ENCODE assay signal across 23 cellular contexts in the genomic region with DNA sequence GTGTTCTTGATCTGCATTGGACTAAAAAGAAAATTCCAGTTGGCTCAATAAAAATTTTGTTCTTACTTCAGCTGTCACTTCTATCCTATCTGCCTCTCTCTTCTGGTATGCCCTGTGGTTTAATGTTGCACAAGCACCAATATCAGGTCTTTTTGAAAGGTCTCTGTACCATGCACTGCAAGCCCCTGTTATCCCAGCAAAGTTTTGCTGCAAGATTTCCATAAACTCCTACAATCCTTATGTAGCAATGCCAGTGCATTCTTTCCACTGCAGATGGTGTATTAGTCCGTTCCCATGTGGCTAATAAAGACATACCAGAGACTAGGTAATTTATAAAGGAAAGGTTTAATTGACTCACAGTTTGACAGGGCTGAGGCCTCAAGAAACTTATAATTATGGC.
A peak's percentile ranks its signal among the peaks of the same experiment; 100 is the strongest.
DNase-seq lines count a peak whose midpoint lies in the region; TF ChIP-seq lines count a peak whose summit lies in the region.
"Had no signal": no experiment of that assay in that cellular context is flagged by ENCODE, and none has a peak within 500 bp of the region (broad histone marks: within the 10 kb centered on the region; RNA-seq: fewer than 3 reads in every experiment).

No MANE protein-coding gene starts in this region.

- H3K4me1 ChIP-seq in smooth muscle cell (ENCODE audit: low read depth) (no peaks in the 10 kb centered on the region), transverse colon (no peaks in the 10 kb centered on the region)
- H3K4me1 ChIP-seq: BLaER1 had no signal

- H3K27ac ChIP-seq in smooth muscle cell (ENCODE audit: low read depth) (peak overlapping the region; percentile 32), transverse colon (no peak overlapping the region)
- H3K27ac ChIP-seq: 22Rv1, BLaER1, PC-9, SJSA1 had no signal

- H3K4me2 ChIP-seq in smooth muscle cell = peak overlapping the region; percentile 11
- H3K4me2 ChIP-seq: BLaER1, PC-9 had no signal

- H3K9me3 ChIP-seq in smooth muscle cell (replicated peaks; ENCODE audit: low read depth) = no peaks in the 10 kb centered on the region
- H3K9me3 ChIP-seq in transverse colon = no peaks in the 10 kb centered on the region
- H3K9me3 ChIP-seq: BLaER1, SJSA1 had no signal

- peak; percentile 3 for DNase-seq in DMS 273 (lab: John Stamatoyannopoulos, UW; ENCODE audit: unreplicated experiment)
- DNase-seq in DMS 273 treated with DMSO at 0.1 percent for 48 hours (lab: John Stamatoyannopoulos, UW) = no peak
- peak; percentile 73 for DNase-seq in choroid plexus epithelial cell (ENCODE audit: low read depth)
- DNase-seq in myocyte (ENCODE audit: low read depth) = peak; percentile 18
- no peak for DNase-seq in smooth muscle cell (lab: John Stamatoyannopoulos, UW; ENCODE audit: unreplicated experiment)
- DNase-seq in T-helper 2 cell treated with Interferon-gamma antibody and Interleukin-4, amounts not matched to agents 5 μg/mL and 100 μg/mL, for 36 hours (ENCODE audit: low spot score) = no peak
- no peak for DNase-seq in transverse colon
- no peak for DNase-seq in DMS153 treated with DMSO at 0.1 percent for 48 hours (lab: John Stamatoyannopoulos, UW; ENCODE audit: unreplicated experiment)
- DNase-seq: CD4-positive, CD25-positive, alpha-beta regulatory T cell; DMS79; GF-D8; Karpas-422; NCI-H1092 treated with DMSO at 0.1 percent for 48 hours; NCI-H1436; NCI-H1930; NCI-H2107; NCI-H446 treated with DMSO at 0.1 percent for 48 hours; NCI-H526; NK-92 treated with Interleukin-12 subunit alpha and Interleukin-12 subunit beta, amount 100 ng/mL, for 24 hours; PC-9 had no signal

- no peak overlapping the region for H3K27ac Mint-ChIP-seq in T-helper 2 cell treated with Interferon-gamma antibody and Interleukin-4, amounts not matched to agents 5 μg/mL and 100 μg/mL, for 36 hours
- H3K27ac Mint-ChIP-seq: CD4-positive, CD25-positive, alpha-beta regulatory T cell had no signal

- no peaks in the 10 kb centered on the region for H3K4me1 Mint-ChIP-seq in T-helper 2 cell treated with Interferon-gamma antibody and Interleukin-4, amounts not matched to agents 5 μg/mL and 100 μg/mL, for 36 hours (ENCODE audit: low read depth)
- H3K4me1 Mint-ChIP-seq: CD4-positive, CD25-positive, alpha-beta regulatory T cell had no signal

- H3K9me3 Mint-ChIP-seq in T-helper 2 cell treated with Interferon-gamma antibody and Interleukin-4, amounts not matched to agents 5 μg/mL and 100 μg/mL, for 36 hours = peaks cover 33% of the 10 kb centered on the region

- no peak overlapping the region for H3K9ac ChIP-seq in smooth muscle cell (ENCODE audit: low read depth)
- H3K9ac ChIP-seq: BLaER1 had no signal

- no peaks in the 10 kb centered on the region for H3K27me3 ChIP-seq in smooth muscle cell (ENCODE audit: low read depth)
- H3K27me3 ChIP-seq in transverse colon = no peaks in the 10 kb centered on the region
- H3K27me3 ChIP-seq: BLaER1, SJSA1 had no signal

- no peaks in the 10 kb centered on the region for H4K20me1 ChIP-seq in smooth muscle cell (ENCODE audit: low read depth)
- H4K20me1 ChIP-seq: BLaER1 had no signal

- intact Hi-C loops in transverse colon (cut with DNase I; ENCODE audit: low total_unique reads) = no loop called here

- WGBS in smooth muscle cell (ENCODE audit: low lambda C conversion rate) = 6% methylated on average over 1 of the region's 1 CpG
- 50 to 60% methylated on average over 1 of the region's 1 CpG for WGBS in transverse colon (ENCODE audit: low coverage in 1 of 2), 2 donors

- TF ChIP-seq CTCF in choroid plexus epithelial cell (conservative IDR thresholded peaks at IDR 0.05; ENCODE audit: low read depth, low read length) = no peak
- no peak for TF ChIP-seq CTCF in smooth muscle cell (IDR thresholded peaks at IDR 0.05; ENCODE audit: borderline replicate concordance, insufficient read depth, poor library complexity, severe bottlenecking)
- TF ChIP-seq CTCF in transverse colon (IDR thresholded peaks at IDR 0.05) = no peak

- H3K27me3 Mint-ChIP-seq in T-helper 2 cell treated with Interferon-gamma antibody and Interleukin-4, amounts not matched to agents 5 μg/mL and 100 μg/mL, for 36 hours (ENCODE audit: low read depth) = no peaks in the 10 kb centered on the region
- H3K27me3 Mint-ChIP-seq: CD4-positive, CD25-positive, alpha-beta regulatory T cell had no signal

- H3K36me3 Mint-ChIP-seq in T-helper 2 cell treated with Interferon-gamma antibody and Interleukin-4, amounts not matched to agents 5 μg/mL and 100 μg/mL, for 36 hours (ENCODE audit: low read depth) = no peaks in the 10 kb centered on the region

- H3K4me3 ChIP-seq in choroid plexus epithelial cell (ENCODE audit: low read depth, low read length) (no peak overlapping the region), smooth muscle cell (no peak overlapping the region), transverse colon (no peak overlapping the region)
- H3K4me3 ChIP-seq: BLaER1, PC-9, SJSA1 had no signal

- no peak overlapping the region for H2AFZ ChIP-seq in smooth muscle cell (ENCODE audit: low read depth)
- H2AFZ ChIP-seq: PC-9 had no signal

- H3K79me2 ChIP-seq in smooth muscle cell (ENCODE audit: low read depth) = no peaks in the 10 kb centered on the region

- peaks cover 9% of the 10 kb centered on the region for H3F3A ChIP-seq in smooth muscle cell (ENCODE audit: low read depth)

- no peaks in the 10 kb centered on the region for H3K36me3 ChIP-seq in smooth muscle cell (ENCODE audit: low read depth)
- H3K36me3 ChIP-seq in transverse colon = no peaks in the 10 kb centered on the region
- H3K36me3 ChIP-seq: BLaER1, SJSA1 had no signal

- no peak for TF ChIP-seq POLR2A in transverse colon (IDR thresholded peaks at IDR 0.05)

- H3K4me3 Mint-ChIP-seq in T-helper 2 cell treated with Interferon-gamma antibody and Interleukin-4, amounts not matched to agents 5 μg/mL and 100 μg/mL, for 36 hours = no peak overlapping the region
- H3K4me3 Mint-ChIP-seq: CD4-positive, CD25-positive, alpha-beta regulatory T cell had no signal

- TF ChIP-seq EP300 in transverse colon (IDR thresholded peaks at IDR 0.05; ENCODE audit: low read depth) = no peak

- in situ Hi-C loops in transverse colon (cut with MboI; ENCODE audit: low pct_ligation_motif_present in 1 of 4, low pct_unique_long_range_greater_than_20kb in 1 of 4, low sequenced_read_pairs in 3 of 4) = no loop called here

Comparison
In these comparisons a context has a peak if more than half of its experiments do, and no peak if none do; other contexts are left out.
1. DNase-seq: peak in DMS 273 (single experiment), choroid plexus epithelial cell (single experiment) and myocyte (single experiment); none in DMS 273 treated with DMSO at 0.1 percent for 48 hours (single experiment), smooth muscle cell (single experiment), T-helper 2 cell treated with Interferon-gamma antibody and Interleukin-4, amounts not matched to agents 5 μg/mL and 100 μg/mL, for 36 hours (single experiment), transverse colon (single experiment) and DMS153 treated with DMSO at 0.1 percent for 48 hours (single experiment).